Comparison of ENCODE assay signal across 8 cellular contexts in genomic region chr12:112116232-112117060, GRCh38. TPM values are rescaled to one million over a fixed set of nuclear protein-coding genes. Genes with fewer than 3 reads are reported as not detected.
A peak's percentile ranks its signal among the peaks of the same experiment; 100 is the strongest.
DNase-seq lines count a peak whose midpoint lies in the region; ATAC-seq and TF ChIP-seq lines count a peak whose summit lies in the region.

No MANE protein-coding gene starts in this region.

- no peaks in the 10 kb centered on the region for H3K27me3 Mint-ChIP-seq in naive thymus-derived CD8-positive, alpha-beta T cell

- TF ChIP-seq CTCF in fibroblast of pulmonary artery (IDR thresholded peaks at IDR 0.05; ENCODE audit: low read length, missing control alignments), result no peak

- H3K4me3 ChIP-seq in fibroblast of pulmonary artery (replicated peaks; ENCODE audit: low read depth, low read length), result no peak overlapping the region

- H3K36me3 Mint-ChIP-seq in naive thymus-derived CD8-positive, alpha-beta T cell, result no peaks in the 10 kb centered on the region

- peaks cover 4 to 11% (median 7%) of the 10 kb centered on the region in 4 donors for H3K4me1 Mint-ChIP-seq in naive thymus-derived CD8-positive, alpha-beta T cell

- peak; percentile 57 to 68 for ATAC-seq in naive thymus-derived CD8-positive, alpha-beta T cell
- no peak for ATAC-seq in HG03439 (IDR thresholded peaks at IDR 0.05; ENCODE audit: unreplicated experiment)

- H3K27ac Mint-ChIP-seq in naive thymus-derived CD8-positive, alpha-beta T cell, result peak overlapping the region in 7 of 10 donors; percentile 1 to 92 (median 75)

- DNase-seq in NCI-H1092 (lab: John Stamatoyannopoulos, UW) (peak; percentile 19), T1000 (lab: John Stamatoyannopoulos, UW) (peak; percentile 39), fibroblast of pulmonary artery (ENCODE audit: low read depth) (peak; percentile 88), NK-92 (lab: John Stamatoyannopoulos, UW; ENCODE audit: unreplicated experiment) (no peak), HPDE6-E6E7 (ENCODE audit: extremely low spot score) (no peak)
- DNase-seq in naive thymus-derived CD8-positive, alpha-beta T cell, result peak in 1 of 10 donors; percentile 9

- TF ChIP-seq POLR2A in GM15510 (IDR thresholded peaks at IDR 0.05; ENCODE audit: borderline replicate concordance, extremely low read depth, insufficient read length), result peak; percentile 26

- H3K4me3 Mint-ChIP-seq in naive thymus-derived CD8-positive, alpha-beta T cell, result peak overlapping the region in 7 of 10 donors; percentile 2 to 66 (median 16)

- POLR2A ChIA-PET in naive thymus-derived CD8-positive, alpha-beta T cell (lab: Charles Lee), result interaction anchor here (0.5 to 1.4 kb wide), 4 partner anchors 8 to 302 kb away, joined by 3 to 4 read pairs (median 3); partner anchors contain the start of genes NAA25 and PTPN11

- no peaks in the 10 kb centered on the region for H3K9me3 Mint-ChIP-seq in naive thymus-derived CD8-positive, alpha-beta T cell

RNA-seq across cellular contexts. Expression of gene NAA25, which starts 7.9 kb away (rescaled TPM):
- 10 to 100 TPM; 37.3 to 44.0 TPM for total RNA-seq in naive thymus-derived CD8-positive, alpha-beta T cell
- polyA plus RNA-seq in naive thymus-derived CD8-positive, alpha-beta T cell, result 10 to 100 TPM in 1 of 3 donors, 1 to 10 TPM in 2; 8.7 to 17.3 (median 8.9) TPM

RNA-seq across cellular contexts. Expression of gene TRAFD1, which starts 8.9 kb away (rescaled TPM):
- total RNA-seq in naive thymus-derived CD8-positive, alpha-beta T cell, result 10 to 100 TPM; 36.1 to 38.4 TPM
- polyA plus RNA-seq in naive thymus-derived CD8-positive, alpha-beta T cell, result 10 to 100 TPM; 32.5 to 57.6 (median 55.9) TPM

Comparison
In these comparisons a context has a peak if more than half of its experiments do, and no peak if none do; other contexts are left out.
1. DNase-seq: peak in NCI-H1092 (single experiment), T1000 (single experiment) and fibroblast of pulmonary artery (single experiment); none in NK-92 (single experiment) and HPDE6-E6E7 (single experiment).